ENCODE assay signal across 8 cellular contexts in the genomic region with DNA sequence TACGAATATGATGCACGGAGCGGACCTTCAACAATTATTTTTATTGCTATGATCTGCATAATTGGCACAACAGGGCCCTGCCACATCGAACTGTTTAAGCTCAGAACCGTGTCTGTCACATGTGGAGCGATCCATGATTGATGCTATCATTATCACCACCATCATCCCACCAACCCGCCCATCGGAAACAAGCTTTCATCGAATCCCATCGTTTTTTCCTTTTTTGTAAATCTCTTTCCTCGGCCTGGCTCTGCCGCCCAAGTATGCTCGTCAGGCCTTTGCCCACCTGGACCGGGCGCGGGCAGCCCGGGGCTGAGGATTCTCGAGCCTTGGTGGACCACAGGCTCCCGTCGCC. TPM values are rescaled to one million over a fixed set of nuclear protein-coding genes. Genes with fewer than 3 reads are reported as not detected.
A peak's percentile ranks its signal among the peaks of the same experiment; 100 is the strongest.
DNase-seq lines count a peak whose midpoint lies in the region; ATAC-seq and TF ChIP-seq lines count a peak whose summit lies in the region.

No MANE protein-coding gene starts in this region.

- peaks cover 17% of the 10 kb centered on the region for H3K36me3 ChIP-seq in colonic mucosa

- DNase-seq in HL-60 (ENCODE audit: low read depth in 1 of 2, low spot score in 1 of 2) (no peak), colonic mucosa (no peak), osteocyte (ENCODE audit: extremely low spot score, unreplicated experiment) (no peak), HuH-7.5 (ENCODE audit: low spot score) (no peak), NOMO-1 treated with dmso at 0.1 percent for 144 hours (lab: John Stamatoyannopoulos, UW; ENCODE audit: unreplicated experiment) (no peak), cerebellum (ENCODE audit: low spot score) (no peak)

- peaks cover 9% of the 10 kb centered on the region for H3K4me1 ChIP-seq in colonic mucosa

- TF ChIP-seq CTCF in HL-60 (IDR thresholded peaks at IDR 0.05; ENCODE audit: insufficient read depth, low read length), result no peak
- TF ChIP-seq CTCF in colonic mucosa (IDR thresholded peaks at IDR 0.05), result no peak
- no peak for TF ChIP-seq CTCF in osteocyte (IDR thresholded peaks at IDR 0.05)

- H3K4me3 ChIP-seq in HL-60 (replicated peaks; ENCODE audit: insufficient read depth, low read length), result peak overlapping the region; percentile 36
- H3K4me3 ChIP-seq in colonic mucosa, result peak overlapping the region; percentile 22

- ATAC-seq in GM18498 (IDR thresholded peaks at IDR 0.05; ENCODE audit: unreplicated experiment), result peak; percentile 2
- ATAC-seq in GM21423 (IDR thresholded peaks at IDR 0.05; ENCODE audit: unreplicated experiment), result no peak

- no peak overlapping the region for H3K27ac ChIP-seq in HL-60 (replicated peaks)
- H3K27ac ChIP-seq in colonic mucosa, result no peak overlapping the region

- H3K36me3 Mint-ChIP-seq in osteocyte (ENCODE audit: unreplicated experiment), result peaks cover 6% of the 10 kb centered on the region

- H3K27me3 Mint-ChIP-seq in osteocyte (ENCODE audit: unreplicated experiment), result no peaks in the 10 kb centered on the region

- no peaks in the 10 kb centered on the region for H3K9me3 Mint-ChIP-seq in osteocyte (ENCODE audit: unreplicated experiment)

- H3K9me3 ChIP-seq in colonic mucosa, result no peaks in the 10 kb centered on the region

- no peak overlapping the region for H3K9ac ChIP-seq in colonic mucosa (ENCODE audit: low read depth in 2 of 2, low read length in 2 of 2)

- H3K27me3 ChIP-seq in HL-60 (ENCODE audit: insufficient read depth, poor library complexity, severe bottlenecking) (no peaks in the 10 kb centered on the region), colonic mucosa (no peaks in the 10 kb centered on the region)

- peak overlapping the region; percentile 93 for H3K4me3 Mint-ChIP-seq in osteocyte (ENCODE audit: unreplicated experiment)

- H3K27ac Mint-ChIP-seq in osteocyte (ENCODE audit: unreplicated experiment), result peak overlapping the region; percentile 78

- intact Hi-C loops in colonic mucosa (cut with DNase I), result no loop called here

- peaks cover 11% of the 10 kb centered on the region for H3K4me1 Mint-ChIP-seq in osteocyte (ENCODE audit: unreplicated experiment)

RNA-seq across cellular contexts. Expression of gene DCAF15, which starts 0.5 kb away (rescaled TPM):
- total RNA-seq in colonic mucosa (10 to 100 TPM; 30.2 to 55.1 TPM), osteocyte (27.4 and 29.3 TPM in 2 replicates), cerebellum (11.6 TPM)

RNA-seq across cellular contexts. Expression of gene PODNL1, which starts 13.6 kb away (rescaled TPM):
- total RNA-seq in colonic mucosa (1 to 10 TPM; 4.1 to 4.4 TPM), osteocyte (2.3 and 2.4 TPM in 2 replicates), cerebellum (0.45 TPM)

RNA-seq across cellular contexts. Expression of gene CC2D1A, which starts 45.8 kb away (rescaled TPM):
- total RNA-seq in colonic mucosa (100 to 1,000 TPM in 1 of 2 donors, 10 to 100 TPM in 1; 81.0 to 123 TPM), osteocyte (44.3 and 51.3 TPM in 2 replicates), cerebellum (10.1 TPM)

RNA-seq across cellular contexts. Expression of gene BRME1, which starts 45.9 kb away (rescaled TPM):
- total RNA-seq in colonic mucosa (10 to 100 TPM in 1 of 2 donors, 1 to 10 TPM in 1; 5.9 to 20.0 TPM), osteocyte (3.7 and 4.1 TPM in 2 replicates), cerebellum (8.6 TPM)

RNA-seq across cellular contexts. Expression of gene RFX1, which starts 54.3 kb away (rescaled TPM):
- total RNA-seq in colonic mucosa, result 10 to 100 TPM; 13.1 to 20.9 TPM
- 12.3 and 15.7 TPM in 2 replicates for total RNA-seq in osteocyte
- 3.4 TPM for total RNA-seq in cerebellum
